In the genomic region with DNA sequence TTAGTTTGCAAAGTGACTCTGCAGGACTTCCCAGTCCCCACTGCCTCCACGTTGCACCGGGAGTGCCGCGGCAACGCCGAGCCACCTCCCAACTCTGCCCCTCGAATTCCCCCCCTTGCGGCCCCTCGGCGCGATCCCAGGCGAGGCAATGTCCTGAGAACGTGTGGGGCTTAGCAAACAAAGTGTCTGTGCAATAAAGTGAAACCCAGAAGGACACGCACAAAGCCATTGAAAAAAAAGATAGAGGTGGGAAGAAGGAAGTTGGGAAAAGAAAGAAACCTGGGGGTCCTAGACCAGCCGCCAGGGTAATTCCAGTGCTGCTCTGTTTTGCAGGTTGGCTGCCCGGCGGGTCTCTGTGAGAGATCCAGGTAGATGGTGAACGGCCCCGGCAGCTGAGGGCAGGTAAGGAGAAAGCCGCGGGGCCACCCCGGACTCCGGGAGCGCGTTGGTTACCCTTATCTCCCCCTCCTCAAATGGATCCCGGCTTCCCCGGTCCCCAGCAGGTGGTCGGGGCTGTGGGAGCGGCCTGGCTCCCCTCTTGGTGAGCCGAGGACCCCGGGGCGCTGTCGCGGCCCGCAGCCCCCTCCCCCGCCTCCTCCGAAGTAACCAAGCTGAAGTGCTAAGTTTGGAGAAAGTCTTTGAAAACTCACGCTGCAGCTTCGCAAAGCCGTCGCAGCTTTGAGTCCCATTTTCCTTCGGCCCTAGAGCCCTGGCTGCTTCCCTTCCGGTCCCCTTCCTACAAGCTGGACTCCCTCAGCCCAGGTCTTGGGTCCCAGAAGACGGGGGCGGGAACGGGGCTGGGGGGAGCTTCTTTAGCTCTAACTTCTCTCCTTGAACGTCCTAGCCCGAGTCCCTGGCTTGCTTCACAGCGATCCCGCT, we compare ENCODE assay signal across 8 cellular contexts. TPM values are rescaled to one million over a fixed set of nuclear protein-coding genes. Genes with fewer than 3 reads are reported as not detected.
DNase-seq lines count a peak whose midpoint lies in the region; ATAC-seq and TF ChIP-seq lines count a peak whose summit lies in the region.

No MANE protein-coding gene starts in this region.

- POLR2A ChIA-PET in MCF 10A (lab: Yijun Ruan, JAX) = interaction anchor here (1.0 to 2.1 kb wide), 3 partner anchors 10 to 74 kb away, joined by 3 to 11 read pairs (median 3); no protein-coding TSS in a partner anchor

- H3K4me3 ChIP-seq in LNCaP clone FGC (ENCODE audit: low read depth, low read length) (peak overlapping the region; percentile 81), mucosa of descending colon (no peak overlapping the region)

- DNase-seq in CD14-positive monocyte (ENCODE audit: low spot score) = no peak
- DNase-seq in LNCaP clone FGC (ENCODE audit: low read depth) = no peak
- no peak for DNase-seq in MCF 10A (ENCODE audit: unreplicated experiment)
- peak in 2 of 3 donors; percentile 7 to 33 for DNase-seq in mucosa of descending colon
- DNase-seq in hippocampal formation (lab: John Stamatoyannopoulos, UW) = no peak
- DNase-seq in GM19238 (ENCODE audit: insufficient read length, low spot score) = no peak

- intact Hi-C loops in CD14-positive monocyte (cut with micrococcal nuclease) = no loop called here
- intact Hi-C loops in MCF 10A (cut with micrococcal nuclease) = no loop called here
- intact Hi-C loops in mucosa of descending colon (cut with DNase I, micrococcal nuclease) = no loop called here

- H3K4me3 Mint-ChIP-seq in CD14-positive monocyte (peak overlapping the region; percentile 66 to 91), MCF 10A (ENCODE audit: unreplicated experiment) (peak overlapping the region; percentile 96)

- TF ChIP-seq CTCF in CD14-positive monocyte (IDR thresholded peaks at IDR 0.05) (no peak), LNCaP clone FGC (IDR thresholded peaks at IDR 0.05; ENCODE audit: control insufficient read depth, extremely low read depth, insufficient read depth) (no peak), MCF 10A (IDR thresholded peaks at IDR 0.05; ENCODE audit: unreplicated experiment) (no peak), mucosa of descending colon (IDR thresholded peaks at IDR 0.05) (no peak)

- H3K36me3 ChIP-seq in mucosa of descending colon (ENCODE audit: low read depth) = no peaks in the 10 kb centered on the region

- H3K9me3 ChIP-seq in mucosa of descending colon = no peaks in the 10 kb centered on the region

- peaks cover 22 to 24% of the 10 kb centered on the region in 2 donors for H3K36me3 Mint-ChIP-seq in CD14-positive monocyte
- peaks cover 8% of the 10 kb centered on the region for H3K36me3 Mint-ChIP-seq in MCF 10A (ENCODE audit: insufficient read depth, unreplicated experiment)

- peaks cover 47% of the 10 kb centered on the region for H3K4me1 ChIP-seq in mucosa of descending colon (ENCODE audit: low read depth)

- H3K4me1 Mint-ChIP-seq in CD14-positive monocyte = peaks cover 76% of the 10 kb centered on the region
- no peaks in the 10 kb centered on the region for H3K4me1 Mint-ChIP-seq in MCF 10A (ENCODE audit: insufficient read depth, unreplicated experiment)

- H3K27ac Mint-ChIP-seq in CD14-positive monocyte (no peak overlapping the region), MCF 10A (ENCODE audit: low read depth, unreplicated experiment) (peak overlapping the region; percentile 67)

- ATAC-seq in GM19395 (IDR thresholded peaks at IDR 0.05; ENCODE audit: unreplicated experiment) (peak; percentile 18), mucosa of descending colon (no peak), HG03108 (IDR thresholded peaks at IDR 0.05; ENCODE audit: unreplicated experiment) (no peak)

- H3K9me3 Mint-ChIP-seq in CD14-positive monocyte (peaks cover 0 to 54% (median 29%) of the 10 kb centered on the region in 7 donors), MCF 10A (ENCODE audit: unreplicated experiment) (no peaks in the 10 kb centered on the region)

- CTCF ChIA-PET in MCF 10A (lab: Yijun Ruan, JAX) = interaction anchor here (0.7 to 1.3 kb wide), 2 partner anchors 33 to 129 kb away, joined by 3 read pairs; no protein-coding TSS in a partner anchor

- no TSS peak for BruUV-seq in MCF 10A (replicated peaks; lab: Mats Ljungman, UMichigan)

- H3K27me3 Mint-ChIP-seq in CD14-positive monocyte (ENCODE audit: low read depth in 3 of 3) = peaks cover 93 to 99% (median 95%) of the 10 kb centered on the region in 3 donors
- H3K27me3 Mint-ChIP-seq in MCF 10A (ENCODE audit: insufficient read depth, unreplicated experiment) = no peaks in the 10 kb centered on the region

RNA-seq across cellular contexts. Expression of gene OTX1, which starts 0.5 kb away (rescaled TPM):
- not detected for polyA plus RNA-seq in CD14-positive monocyte
- total RNA-seq in MCF 10A (2022) (1.4 and 2.2 TPM in 2 replicates), mucosa of descending colon (under 1 TPM in 1 of 3 donors, not detected in 2; 0.22 TPM)

Comparison
In these comparisons a context has a peak if more than half of its experiments do, and no peak if none do; other contexts are left out.
1. DNase-seq: peak in mucosa of descending colon (2 of 3); none in CD14-positive monocyte (single experiment), LNCaP clone FGC (single experiment), MCF 10A (single experiment), hippocampal formation (0 of 2) and GM19238 (single experiment).